ENCODE assay signal across 23 cellular contexts in the genomic region with DNA sequence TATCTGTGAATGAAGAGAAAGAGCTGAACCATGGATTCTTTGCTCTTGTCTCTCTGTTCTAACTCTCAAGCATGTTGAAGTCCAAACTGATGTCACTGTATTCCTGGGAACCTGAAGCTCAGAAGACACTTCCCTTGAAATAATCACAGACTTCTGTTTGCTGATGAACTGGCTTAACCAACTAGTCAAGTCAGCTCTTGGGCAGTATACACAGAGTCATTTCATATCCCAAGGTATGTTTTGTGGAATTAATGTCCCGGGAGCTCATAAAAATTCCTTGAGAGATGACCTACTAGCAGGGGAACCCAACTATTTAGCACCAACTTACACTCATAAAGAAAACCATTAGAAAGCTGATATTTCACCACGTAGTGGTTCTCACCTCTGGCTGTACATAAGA.
"Had no signal": no experiment of that assay in that cellular context is flagged by ENCODE, and none has a peak within 500 bp of the region (broad histone marks: within the 10 kb centered on the region; RNA-seq: fewer than 3 reads in every experiment).

No MANE protein-coding gene starts in this region.

- H3K4me2 ChIP-seq: KMS-11 had no signal

- H3K27me3 ChIP-seq: SJSA1 had no signal

- H3K36me3 Mint-ChIP-seq: IgD-negative memory B cell had no signal

- H3K9me3 ChIP-seq: SJSA1 had no signal

- H3K36me3 ChIP-seq: SJSA1 had no signal

- H3K4me1 Mint-ChIP-seq: IgD-negative memory B cell had no signal

- ATAC-seq: K562, Panc1 had no signal

- DNase-seq: Kasumi-1, MV-4-11, NCI-H1048, NCI-H1105 treated with DMSO at 0.1 percent for 48 hours, NCI-H1417 treated with DMSO at 0.1 percent for 48 hours, NCI-H146, NCI-H1694 treated with DMSO at 0.1 percent for 48 hours, NCI-H1930, NCI-H2081, NCI-H2107, NCI-H2227 treated with DMSO at 0.1 percent for 48 hours, NCI-H524, NCI-H526 treated with DMSO at 0.1 percent for 48 hours, NCI-H748 treated with DMSO at 0.1 percent for 48 hours, SHP77 had no signal

- H3K27me3 Mint-ChIP-seq: IgD-negative memory B cell had no signal

- H3K4me3 ChIP-seq: K562, SJSA1, SK-N-MC had no signal

- H3K27ac ChIP-seq: HL-60, KMS-11, RWPE1, SJSA1, SK-N-MC had no signal

- H3K4me1 ChIP-seq: SJSA1 had no signal

- H3K4me3 Mint-ChIP-seq: IgD-negative memory B cell had no signal
